In genomic region chr9:96777539-96777864, GRCh38 we compare ENCODE assay signal across 8 cellular contexts. TPM values are rescaled to one million over a fixed set of nuclear protein-coding genes. Genes with fewer than 3 reads are reported as not detected.
DNase-seq lines count a peak whose midpoint lies in the region; ATAC-seq and TF ChIP-seq lines count a peak whose summit lies in the region.

No MANE protein-coding gene starts in this region.

- H3K4me3 Mint-ChIP-seq in natural killer cell treated with Interleukin-12 subunit alpha and Interleukin-12 subunit beta and Interleukin-15 and Interleukin-18, amount 100 ng/mL, for 72 hours, result peak overlapping the region; percentile 98

- peak; percentile 34 for ATAC-seq in GM18870 (IDR thresholded peaks at IDR 0.05; ENCODE audit: unreplicated experiment)
- no peak for ATAC-seq in natural killer cell treated with Interleukin-12 subunit alpha and Interleukin-12 subunit beta and Interleukin-15 and Interleukin-18, amount 100 ng/mL, for 72 hours
- no peak for ATAC-seq in GM19452 (IDR thresholded peaks at IDR 0.05; ENCODE audit: unreplicated experiment)

- peaks cover 27% of the 10 kb centered on the region for H3K36me3 Mint-ChIP-seq in natural killer cell treated with Interleukin-12 subunit alpha and Interleukin-12 subunit beta and Interleukin-15 and Interleukin-18, amount 100 ng/mL, for 72 hours

- H3K27me3 Mint-ChIP-seq in natural killer cell treated with Interleukin-12 subunit alpha and Interleukin-12 subunit beta and Interleukin-15 and Interleukin-18, amount 100 ng/mL, for 72 hours, result no peaks in the 10 kb centered on the region

- H3K9me3 Mint-ChIP-seq in natural killer cell treated with Interleukin-12 subunit alpha and Interleukin-12 subunit beta and Interleukin-15 and Interleukin-18, amount 100 ng/mL, for 72 hours, result no peaks in the 10 kb centered on the region

- peak overlapping the region; percentile 77 to 93 for H3K27ac Mint-ChIP-seq in natural killer cell treated with Interleukin-12 subunit alpha and Interleukin-12 subunit beta and Interleukin-15 and Interleukin-18, amount 100 ng/mL, for 72 hours

- peaks cover 25 to 26% of the 10 kb centered on the region in 2 donors for H3K4me1 Mint-ChIP-seq in natural killer cell treated with Interleukin-12 subunit alpha and Interleukin-12 subunit beta and Interleukin-15 and Interleukin-18, amount 100 ng/mL, for 72 hours (ENCODE audit: low read depth in 2 of 2)

- peak overlapping the region; percentile 55 for H3K27ac ChIP-seq in cingulate gyrus (ENCODE audit: low read depth, low read length)

- H3K4me3 ChIP-seq in LNCaP clone FGC (ENCODE audit: low read depth, low read length), result peak overlapping the region; percentile 73

- no peak for DNase-seq in LNCaP clone FGC (ENCODE audit: low read depth)
- DNase-seq in natural killer cell treated with Interleukin-12 subunit alpha and Interleukin-12 subunit beta and Interleukin-15 and Interleukin-18, amount 100 ng/mL, for 72 hours (ENCODE audit: low spot score), result no peak
- DNase-seq in NCI-H2107 (lab: John Stamatoyannopoulos, UW), result no peak
- DNase-seq in 8988T, result no peak
- no peak for DNase-seq in stimulated activated naive CD4-positive, alpha-beta T cell treated with Interleukin-2 at 50 U/mL for 16 hours (lab: John Stamatoyannopoulos, UW)

- TF ChIP-seq CTCF in LNCaP clone FGC (IDR thresholded peaks at IDR 0.05; ENCODE audit: control insufficient read depth, extremely low read depth, insufficient read depth), result no peak

RNA-seq across cellular contexts. Expression of gene ZNF510, which starts 0.4 kb away (rescaled TPM):
- total RNA-seq in natural killer cell treated with Interleukin-12 subunit alpha and Interleukin-12 subunit beta and Interleukin-15 and Interleukin-18, amount 100 ng/mL, for 72 hours, result 10 to 100 TPM; 10.3 to 11.6 TPM
